In the genomic region with DNA sequence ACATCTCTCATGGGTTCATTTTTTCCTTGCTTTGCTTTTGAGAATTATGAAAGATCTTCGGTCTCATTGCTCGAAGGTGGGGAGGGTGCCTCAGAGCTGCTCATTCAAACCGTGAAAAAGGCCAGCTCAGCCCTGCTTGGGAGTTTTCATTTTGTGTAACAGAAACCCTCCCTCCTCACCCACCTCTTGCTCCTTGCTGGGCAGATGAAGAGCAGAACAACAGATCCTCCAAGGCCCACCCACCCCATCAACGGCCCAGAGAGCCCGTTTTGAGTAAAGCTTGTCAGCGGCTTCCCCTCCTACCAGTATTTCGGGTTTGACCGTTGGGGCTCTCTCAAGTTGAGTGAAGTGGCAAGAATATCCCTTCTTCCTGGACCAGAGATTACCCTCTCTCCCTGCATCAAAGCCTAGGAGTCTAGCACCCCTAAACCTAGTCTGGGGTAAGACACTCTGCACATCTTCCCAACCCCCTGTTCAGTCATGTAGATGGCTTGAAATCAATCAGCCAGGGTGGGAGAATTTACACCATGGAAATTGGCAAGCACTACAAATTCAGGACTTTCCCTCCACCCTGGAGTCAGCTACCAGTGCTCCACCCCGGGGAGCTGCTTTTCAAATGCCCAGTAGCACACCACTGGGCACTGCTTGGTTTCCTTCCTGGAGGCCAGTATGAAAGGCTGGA, we compare ENCODE assay signal across 14 cellular contexts. TPM values are rescaled to one million over a fixed set of nuclear protein-coding genes. Genes with fewer than 3 reads are reported as not detected.
A peak's percentile ranks its signal among the peaks of the same experiment; 100 is the strongest.
DNase-seq lines count a peak whose midpoint lies in the region; ATAC-seq lines count a peak whose summit lies in the region.
"Had no signal": no experiment of that assay in that cellular context is flagged by ENCODE, and none has a peak within 500 bp of the region (broad histone marks: within the 10 kb centered on the region; RNA-seq: fewer than 3 reads in every experiment).

No MANE protein-coding gene starts in this region.

- intact Hi-C loops in activated CD4-positive, alpha-beta T cell treated with anti-CD3 and anti-CD28 coated beads, Interleukin-2, amount 10 ng/mL, durations not matched to agents 24 days and 14 days (cut with micrococcal nuclease), result loop anchor here (1.0 to 5.0 kb wide), 5 partner anchors 13 to 1104 kb away; no protein-coding TSS in a partner anchor

- no peaks in the 10 kb centered on the region for H3K9me3 Mint-ChIP-seq in activated CD4-positive, alpha-beta T cell treated with anti-CD3 and anti-CD28 coated beads, Interleukin-2, amount 10 ng/mL, durations not matched to agents 24 days and 14 days
- no peaks in the 10 kb centered on the region for H3K9me3 Mint-ChIP-seq in stimulated activated naive CD8-positive, alpha-beta T cell treated with anti-CD3 and anti-CD28 coated beads, Interleukin-15, amount 100 ng/mL, for 72 hours

- H3K27me3 ChIP-seq in mononuclear cell (ENCODE audit: insufficient read depth, low read length), result no peaks in the 10 kb centered on the region

- H3K4me3 Mint-ChIP-seq in activated CD4-positive, alpha-beta T cell treated with anti-CD3 and anti-CD28 coated beads, Interleukin-2, amount 10 ng/mL, durations not matched to agents 24 days and 14 days, result peak overlapping the region; percentile 95
- H3K4me3 Mint-ChIP-seq in stimulated activated naive CD8-positive, alpha-beta T cell treated with anti-CD3 and anti-CD28 coated beads, Interleukin-15, amount 100 ng/mL, for 72 hours, result peak overlapping the region; percentile 97 to 98

- peaks cover 65% of the 10 kb centered on the region for H3K36me3 Mint-ChIP-seq in activated CD4-positive, alpha-beta T cell treated with anti-CD3 and anti-CD28 coated beads, Interleukin-2, amount 10 ng/mL, durations not matched to agents 24 days and 14 days (ENCODE audit: low read depth)

- peaks cover 49% of the 10 kb centered on the region for H3K4me1 Mint-ChIP-seq in activated CD4-positive, alpha-beta T cell treated with anti-CD3 and anti-CD28 coated beads, Interleukin-2, amount 10 ng/mL, durations not matched to agents 24 days and 14 days
- peaks cover 53% of the 10 kb centered on the region for H3K4me1 Mint-ChIP-seq in stimulated activated naive CD8-positive, alpha-beta T cell treated with anti-CD3 and anti-CD28 coated beads, Interleukin-15, amount 100 ng/mL, for 72 hours

- peak overlapping the region; percentile 83 for H3K4me3 ChIP-seq in mononuclear cell (ENCODE audit: low read length)
- H3K4me3 ChIP-seq: A549, left lung had no signal

- DNase-seq in activated CD4-positive, alpha-beta T cell treated with anti-CD3 and anti-CD28 coated beads, Interleukin-2, amount 10 ng/mL, durations not matched to agents 24 days and 14 days, result peak; percentile 83
- no peak for DNase-seq in activated CD4-positive, alpha-beta T cell treated with anti-CD3 and anti-CD28 coated beads for 4 hours
- peak; percentile 60 for DNase-seq in activated T-cell treated with anti-CD3 and anti-CD28 coated beads, Interleukin-2, amount 50 U/mL, for 1 hour
- peak in 1 of 2 donors; percentile 83 for DNase-seq in stimulated activated naive CD8-positive, alpha-beta T cell treated with anti-CD3 and anti-CD28 coated beads, Interleukin-15, amount 100 ng/mL, for 72 hours
- DNase-seq in HT-29 (ENCODE audit: low spot score) (no peak), mucosa of gallbladder (ENCODE audit: low spot score) (no peak), superior temporal gyrus (ENCODE audit: extremely low spot score) (no peak)
- DNase-seq: foreskin melanocyte, HCEC 1CT, left lung, NCI-H510A treated with DMSO at 0.1 percent for 48 hours had no signal

- no peaks in the 10 kb centered on the region for H3K27me3 Mint-ChIP-seq in activated CD4-positive, alpha-beta T cell treated with anti-CD3 and anti-CD28 coated beads, Interleukin-2, amount 10 ng/mL, durations not matched to agents 24 days and 14 days
- no peaks in the 10 kb centered on the region for H3K27me3 Mint-ChIP-seq in stimulated activated naive CD8-positive, alpha-beta T cell treated with anti-CD3 and anti-CD28 coated beads, Interleukin-15, amount 100 ng/mL, for 72 hours

- peak; percentile 29 for ATAC-seq in stimulated activated naive CD8-positive, alpha-beta T cell treated with anti-CD3 and anti-CD28 coated beads, Interleukin-15, amount 100 ng/mL, for 72 hours
- ATAC-seq: A549, left lung had no signal

- peak overlapping the region; percentile 100 for H3K27ac Mint-ChIP-seq in activated CD4-positive, alpha-beta T cell treated with anti-CD3 and anti-CD28 coated beads, Interleukin-2, amount 10 ng/mL, durations not matched to agents 24 days and 14 days
- H3K27ac Mint-ChIP-seq in stimulated activated naive CD8-positive, alpha-beta T cell treated with anti-CD3 and anti-CD28 coated beads, Interleukin-15, amount 100 ng/mL, for 72 hours, result peak overlapping the region; percentile 100

- H3K9me3 ChIP-seq in mononuclear cell (ENCODE audit: low read depth, low read length), result no peaks in the 10 kb centered on the region
- H3K9me3 ChIP-seq: left lung had no signal

- peaks cover 63% of the 10 kb centered on the region for H3K4me1 ChIP-seq in mononuclear cell (ENCODE audit: insufficient read depth, low read length)

RNA-seq across cellular contexts. Expression of a gene that starts 1.8 kb away (rescaled TPM):
- 217 and 220 TPM in 2 replicates for total RNA-seq in activated CD4-positive, alpha-beta T cell treated with anti-CD3 and anti-CD28 coated beads, Interleukin-2, amount 10 ng/mL, durations not matched to agents 24 days and 14 days
- total RNA-seq in mononuclear cell (131 TPM), mucosa of gallbladder (1.3 TPM)
- total RNA-seq in HT-29 (2014; rRNA removed; shearing (Covaris generic)), result not detected in 2 replicates
- total RNA-seq: SK-MEL-5 had no signal

Comparison
In these comparisons a context has a peak if more than half of its experiments do, and no peak if none do; other contexts are left out.
1. DNase-seq: peak in activated CD4-positive, alpha-beta T cell treated with anti-CD3 and anti-CD28 coated beads, Interleukin-2, amount 10 ng/mL, durations not matched to agents 24 days and 14 days (single experiment) and activated T-cell treated with anti-CD3 and anti-CD28 coated beads, Interleukin-2, amount 50 U/mL, for 1 hour (single experiment); none in activated CD4-positive, alpha-beta T cell treated with anti-CD3 and anti-CD28 coated beads for 4 hours (0 of 2), HT-29 (single experiment), mucosa of gallbladder (single experiment) and superior temporal gyrus (single experiment).
2. RNA of a gene that starts 1.8 kb away (total RNA-seq): 217 to 220 TPM in activated CD4-positive, alpha-beta T cell treated with anti-CD3 and anti-CD28 coated beads, Interleukin-2, amount 10 ng/mL, durations not matched to agents 24 days and 14 days and 131 TPM in mononuclear cell (single experiment); 1.3 TPM in mucosa of gallbladder (single experiment) and not detected in HT-29; every median in the first group is over 10 times any median in the second.